ENCODE assay signal across 1 cellular context in the genomic region with DNA sequence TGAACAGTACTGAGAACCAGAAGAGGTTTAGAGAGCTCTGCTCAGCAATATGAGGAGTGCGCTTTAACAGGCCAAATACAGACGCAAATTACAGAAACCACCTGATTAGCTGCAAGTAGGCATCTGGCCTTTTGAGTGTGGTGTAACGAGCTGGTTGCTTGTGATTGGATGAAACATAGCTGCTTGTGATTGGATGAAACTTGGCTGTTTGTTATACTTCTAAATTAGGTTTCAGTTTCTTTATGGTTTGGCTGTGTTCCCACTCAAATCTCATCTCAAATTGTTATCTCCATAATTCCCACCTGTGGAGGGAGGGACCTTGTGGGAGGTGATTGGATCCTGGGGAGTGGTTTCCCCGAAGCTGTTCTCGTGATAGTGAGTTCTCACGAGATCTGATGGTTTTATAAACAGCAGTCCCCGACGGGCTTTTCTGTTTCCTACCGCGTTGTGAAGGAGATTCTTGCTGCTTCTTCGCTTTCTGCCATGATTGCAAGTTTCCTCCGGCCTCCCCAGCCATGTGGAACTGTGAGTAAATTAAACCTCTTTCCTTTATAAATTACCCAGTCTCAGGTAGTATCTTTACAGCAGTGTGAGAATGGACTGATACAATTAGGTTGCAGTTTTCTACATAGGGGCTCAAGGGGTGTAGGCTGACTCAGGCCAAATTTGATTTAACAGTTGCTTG.
TF ChIP-seq lines count a peak whose summit lies in the region.

No MANE protein-coding gene starts in this region.

TF ChIP-seq in HepG2, 621 proteins besides CTCF, POLR2A, EP300 and RAD21 (continued from another document and continues in another):
- peak; percentile 59; the same call in 1 of the 2 replicates for TF ChIP-seq SALL1 (CRISPR knock-in tag; IDR thresholded peaks at IDR 0.05)
- no peak for TF ChIP-seq FOXM1 (CRISPR knock-in tag; IDR thresholded peaks at IDR 0.05)
- TF ChIP-seq ISX (CRISPR knock-in tag; conservative IDR thresholded peaks at IDR 0.05), result no peak
- no peak for TF ChIP-seq NFATC3 (CRISPR knock-in tag; IDR thresholded peaks at IDR 0.05)
- TF ChIP-seq U2AF1 (optimal IDR thresholded peaks at IDR 0.05; ENCODE audit: low read depth, low read length), result no peak
- TF ChIP-seq, protein P1, sequence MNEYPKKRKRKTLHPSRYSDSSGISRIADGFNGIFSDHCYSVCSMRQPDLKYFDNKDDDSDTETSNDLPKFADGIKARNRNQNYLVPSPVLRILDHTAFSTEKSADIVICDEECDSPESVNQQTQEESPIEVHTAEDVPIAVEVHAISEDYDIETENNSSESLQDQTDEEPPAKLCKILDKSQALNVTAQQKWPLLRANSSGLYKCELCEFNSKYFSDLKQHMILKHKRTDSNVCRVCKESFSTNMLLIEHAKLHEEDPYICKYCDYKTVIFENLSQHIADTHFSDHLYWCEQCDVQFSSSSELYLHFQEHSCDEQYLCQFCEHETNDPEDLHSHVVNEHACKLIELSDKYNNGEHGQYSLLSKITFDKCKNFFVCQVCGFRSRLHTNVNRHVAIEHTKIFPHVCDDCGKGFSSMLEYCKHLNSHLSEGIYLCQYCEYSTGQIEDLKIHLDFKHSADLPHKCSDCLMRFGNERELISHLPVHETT (CRISPR knock-in tag; conservative IDR thresholded peaks at IDR 0.05), result no peak
- peak; percentile 65; the same call in 1 of the 2 replicates for TF ChIP-seq RNF2 (conservative IDR thresholded peaks at IDR 0.05; ENCODE audit: low read depth)
- TF ChIP-seq, protein P2, sequence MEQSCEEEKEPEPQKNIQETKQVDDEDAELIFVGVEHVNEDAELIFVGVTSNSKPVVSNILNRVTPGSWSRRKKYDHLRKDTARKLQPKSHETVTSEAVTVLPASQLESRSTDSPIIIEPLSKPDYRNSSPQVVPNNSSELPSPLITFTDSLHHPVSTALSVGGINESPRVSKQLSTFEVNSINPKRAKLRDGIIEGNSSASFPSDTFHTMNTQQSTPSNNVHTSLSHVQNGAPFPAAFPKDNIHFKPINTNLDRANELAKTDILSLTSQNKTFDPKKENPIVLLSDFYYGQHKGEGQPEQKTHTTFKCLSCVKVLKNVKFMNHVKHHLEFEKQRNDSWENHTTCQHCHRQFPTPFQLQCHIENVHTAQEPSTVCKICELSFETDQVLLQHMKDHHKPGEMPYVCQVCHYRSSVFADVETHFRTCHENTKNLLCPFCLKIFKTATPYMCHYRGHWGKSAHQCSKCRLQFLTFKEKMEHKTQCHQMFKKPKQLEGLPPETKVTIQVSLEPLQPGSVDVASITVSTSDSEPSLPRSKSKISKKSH (CRISPR knock-in tag; IDR thresholded peaks at IDR 0.05; ENCODE audit: borderline replicate concordance), result no peak
- TF ChIP-seq ATRX (CRISPR knock-in tag; IDR thresholded peaks at IDR 0.05; ENCODE audit: borderline replicate concordance), result no peak
- no peak for TF ChIP-seq DPF2 (CRISPR knock-in tag; IDR thresholded peaks at IDR 0.05; ENCODE audit: borderline replicate concordance, low read depth)
- no peak for TF ChIP-seq GTF3A (CRISPR knock-in tag; conservative IDR thresholded peaks at IDR 0.05)
- TF ChIP-seq AKAP8 (CRISPR knock-in tag; IDR thresholded peaks at IDR 0.05), result no peak
- 0 out of 2 replicates have a peak, but pooled peaks have one; percentile 11 for TF ChIP-seq MAFF (IDR thresholded peaks at IDR 0.05; ENCODE audit: low read depth, low read length)
- TF ChIP-seq HOXA9 (CRISPR knock-in tag; IDR thresholded peaks at IDR 0.05; ENCODE audit: borderline replicate concordance), result no peak
- TF ChIP-seq, protein P3, sequence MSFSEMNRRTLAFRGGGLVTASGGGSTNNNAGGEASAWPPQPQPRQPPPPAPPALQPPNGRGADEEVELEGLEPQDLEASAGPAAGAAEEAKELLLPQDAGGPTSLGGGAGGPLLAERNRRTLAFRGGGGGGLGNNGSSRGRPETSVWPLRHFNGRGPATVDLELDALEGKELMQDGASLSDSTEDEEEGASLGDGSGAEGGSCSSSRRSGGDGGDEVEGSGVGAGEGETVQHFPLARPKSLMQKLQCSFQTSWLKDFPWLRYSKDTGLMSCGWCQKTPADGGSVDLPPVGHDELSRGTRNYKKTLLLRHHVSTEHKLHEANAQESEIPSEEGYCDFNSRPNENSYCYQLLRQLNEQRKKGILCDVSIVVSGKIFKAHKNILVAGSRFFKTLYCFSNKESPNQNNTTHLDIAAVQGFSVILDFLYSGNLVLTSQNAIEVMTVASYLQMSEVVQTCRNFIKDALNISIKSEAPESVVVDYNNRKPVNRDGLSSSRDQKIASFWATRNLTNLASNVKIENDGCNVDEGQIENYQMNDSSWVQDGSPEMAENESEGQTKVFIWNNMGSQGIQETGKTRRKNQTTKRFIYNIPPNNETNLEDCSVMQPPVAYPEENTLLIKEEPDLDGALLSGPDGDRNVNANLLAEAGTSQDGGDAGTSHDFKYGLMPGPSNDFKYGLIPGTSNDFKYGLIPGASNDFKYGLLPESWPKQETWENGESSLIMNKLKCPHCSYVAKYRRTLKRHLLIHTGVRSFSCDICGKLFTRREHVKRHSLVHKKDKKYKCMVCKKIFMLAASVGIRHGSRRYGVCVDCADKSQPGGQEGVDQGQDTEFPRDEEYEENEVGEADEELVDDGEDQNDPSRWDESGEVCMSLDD (CRISPR knock-in tag; IDR thresholded peaks at IDR 0.05; ENCODE audit: borderline replicate concordance), result no peak
- TF ChIP-seq SMAD9 (CRISPR knock-in tag; IDR thresholded peaks at IDR 0.05), result no peak
- no peak for TF ChIP-seq HHEX (CRISPR knock-in tag; IDR thresholded peaks at IDR 0.05)
- TF ChIP-seq, protein P4, sequence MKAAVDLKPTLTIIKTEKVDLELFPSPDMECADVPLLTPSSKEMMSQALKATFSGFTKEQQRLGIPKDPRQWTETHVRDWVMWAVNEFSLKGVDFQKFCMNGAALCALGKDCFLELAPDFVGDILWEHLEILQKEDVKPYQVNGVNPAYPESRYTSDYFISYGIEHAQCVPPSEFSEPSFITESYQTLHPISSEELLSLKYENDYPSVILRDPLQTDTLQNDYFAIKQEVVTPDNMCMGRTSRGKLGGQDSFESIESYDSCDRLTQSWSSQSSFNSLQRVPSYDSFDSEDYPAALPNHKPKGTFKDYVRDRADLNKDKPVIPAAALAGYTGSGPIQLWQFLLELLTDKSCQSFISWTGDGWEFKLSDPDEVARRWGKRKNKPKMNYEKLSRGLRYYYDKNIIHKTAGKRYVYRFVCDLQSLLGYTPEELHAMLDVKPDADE (CRISPR knock-in tag; IDR thresholded peaks at IDR 0.05), result no peak
- TF ChIP-seq, protein P5, sequence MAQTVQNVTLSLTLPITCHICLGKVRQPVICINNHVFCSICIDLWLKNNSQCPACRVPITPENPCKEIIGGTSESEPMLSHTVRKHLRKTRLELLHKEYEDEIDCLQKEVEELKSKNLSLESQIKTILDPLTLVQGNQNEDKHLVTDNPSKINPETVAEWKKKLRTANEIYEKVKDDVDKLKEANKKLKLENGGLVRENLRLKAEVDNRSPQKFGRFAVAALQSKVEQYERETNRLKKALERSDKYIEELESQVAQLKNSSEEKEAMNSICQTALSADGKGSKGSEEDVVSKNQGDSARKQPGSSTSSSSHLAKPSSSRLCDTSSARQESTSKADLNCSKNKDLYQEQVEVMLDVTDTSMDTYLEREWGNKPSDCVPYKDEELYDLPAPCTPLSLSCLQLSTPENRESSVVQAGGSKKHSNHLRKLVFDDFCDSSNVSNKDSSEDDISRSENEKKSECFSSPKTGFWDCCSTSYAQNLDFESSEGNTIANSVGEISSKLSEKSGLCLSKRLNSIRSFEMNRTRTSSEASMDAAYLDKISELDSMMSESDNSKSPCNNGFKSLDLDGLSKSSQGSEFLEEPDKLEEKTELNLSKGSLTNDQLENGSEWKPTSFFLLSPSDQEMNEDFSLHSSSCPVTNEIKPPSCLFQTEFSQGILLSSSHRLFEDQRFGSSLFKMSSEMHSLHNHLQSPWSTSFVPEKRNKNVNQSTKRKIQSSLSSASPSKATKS (CRISPR knock-in tag; IDR thresholded peaks at IDR 0.05), result no peak
- TF ChIP-seq PAX8 (CRISPR knock-in tag; IDR thresholded peaks at IDR 0.05; ENCODE audit: borderline replicate concordance), result no peak
- TF ChIP-seq, protein P6, sequence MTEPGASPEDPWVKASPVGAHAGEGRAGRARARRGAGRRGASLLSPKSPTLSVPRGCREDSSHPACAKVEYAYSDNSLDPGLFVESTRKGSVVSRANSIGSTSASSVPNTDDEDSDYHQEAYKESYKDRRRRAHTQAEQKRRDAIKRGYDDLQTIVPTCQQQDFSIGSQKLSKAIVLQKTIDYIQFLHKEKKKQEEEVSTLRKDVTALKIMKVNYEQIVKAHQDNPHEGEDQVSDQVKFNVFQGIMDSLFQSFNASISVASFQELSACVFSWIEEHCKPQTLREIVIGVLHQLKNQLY (CRISPR knock-in tag; IDR thresholded peaks at IDR 0.05), result no peak
- TF ChIP-seq ZNF432 (CRISPR knock-in tag; IDR thresholded peaks at IDR 0.05; ENCODE audit: borderline replicate concordance), result no peak
- TF ChIP-seq ZFP37 (CRISPR knock-in tag; IDR thresholded peaks at IDR 0.05; ENCODE audit: borderline replicate concordance), result 0 out of 2 replicates have a peak, but pooled peaks have one; percentile 40
- no peak for TF ChIP-seq PCBP1 (IDR thresholded peaks at IDR 0.05; ENCODE audit: borderline replicate concordance, low read depth, low read length)
- TF ChIP-seq, protein P7, sequence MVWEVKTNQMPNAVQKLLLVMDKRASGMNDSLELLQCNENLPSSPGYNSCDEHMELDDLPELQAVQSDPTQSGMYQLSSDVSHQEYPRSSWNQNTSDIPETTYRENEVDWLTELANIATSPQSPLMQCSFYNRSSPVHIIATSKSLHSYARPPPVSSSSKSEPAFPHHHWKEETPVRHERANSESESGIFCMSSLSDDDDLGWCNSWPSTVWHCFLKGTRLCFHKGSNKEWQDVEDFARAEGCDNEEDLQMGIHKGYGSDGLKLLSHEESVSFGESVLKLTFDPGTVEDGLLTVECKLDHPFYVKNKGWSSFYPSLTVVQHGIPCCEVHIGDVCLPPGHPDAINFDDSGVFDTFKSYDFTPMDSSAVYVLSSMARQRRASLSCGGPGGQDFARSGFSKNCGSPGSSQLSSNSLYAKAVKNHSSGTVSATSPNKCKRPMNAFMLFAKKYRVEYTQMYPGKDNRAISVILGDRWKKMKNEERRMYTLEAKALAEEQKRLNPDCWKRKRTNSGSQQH (CRISPR knock-in tag; IDR thresholded peaks at IDR 0.05; ENCODE audit: low read depth), result no peak
- TF ChIP-seq MEIS1 (CRISPR knock-in tag; IDR thresholded peaks at IDR 0.05; ENCODE audit: borderline replicate concordance), result no peak
- TF ChIP-seq SNAPC2 (CRISPR knock-in tag; IDR thresholded peaks at IDR 0.05), result 0 out of 2 replicates have a peak, but pooled peaks have one; percentile 62
- no peak for TF ChIP-seq ZNF562 (CRISPR knock-in tag; IDR thresholded peaks at IDR 0.05; ENCODE audit: borderline replicate concordance)
- TF ChIP-seq HCFC1 (IDR thresholded peaks at IDR 0.05; ENCODE audit: low read depth, low read length), result no peak
- TF ChIP-seq STAG1 (CRISPR knock-in tag; IDR thresholded peaks at IDR 0.05), result no peak
- TF ChIP-seq NFE2L1 (CRISPR knock-in tag; IDR thresholded peaks at IDR 0.05; ENCODE audit: borderline replicate concordance), result no peak
- TF ChIP-seq DNMT3B (CRISPR knock-in tag; conservative IDR thresholded peaks at IDR 0.05), result no peak
- TF ChIP-seq RBM39 (IDR thresholded peaks at IDR 0.05; ENCODE audit: low read depth, low read length, poor library complexity, severe bottlenecking), result no peak
- TF ChIP-seq, protein P8, sequence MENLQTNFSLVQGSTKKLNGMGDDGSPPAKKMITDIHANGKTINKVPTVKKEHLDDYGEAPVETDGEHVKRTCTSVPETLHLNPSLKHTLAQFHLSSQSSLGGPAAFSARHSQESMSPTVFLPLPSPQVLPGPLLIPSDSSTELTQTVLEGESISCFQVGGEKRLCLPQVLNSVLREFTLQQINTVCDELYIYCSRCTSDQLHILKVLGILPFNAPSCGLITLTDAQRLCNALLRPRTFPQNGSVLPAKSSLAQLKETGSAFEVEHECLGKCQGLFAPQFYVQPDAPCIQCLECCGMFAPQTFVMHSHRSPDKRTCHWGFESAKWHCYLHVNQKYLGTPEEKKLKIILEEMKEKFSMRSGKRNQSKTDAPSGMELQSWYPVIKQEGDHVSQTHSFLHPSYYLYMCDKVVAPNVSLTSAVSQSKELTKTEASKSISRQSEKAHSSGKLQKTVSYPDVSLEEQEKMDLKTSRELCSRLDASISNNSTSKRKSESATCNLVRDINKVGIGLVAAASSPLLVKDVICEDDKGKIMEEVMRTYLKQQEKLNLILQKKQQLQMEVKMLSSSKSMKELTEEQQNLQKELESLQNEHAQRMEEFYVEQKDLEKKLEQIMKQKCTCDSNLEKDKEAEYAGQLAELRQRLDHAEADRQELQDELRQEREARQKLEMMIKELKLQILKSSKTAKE (CRISPR knock-in tag; IDR thresholded peaks at IDR 0.05; ENCODE audit: borderline replicate concordance), result no peak
- TF ChIP-seq, protein P9, sequence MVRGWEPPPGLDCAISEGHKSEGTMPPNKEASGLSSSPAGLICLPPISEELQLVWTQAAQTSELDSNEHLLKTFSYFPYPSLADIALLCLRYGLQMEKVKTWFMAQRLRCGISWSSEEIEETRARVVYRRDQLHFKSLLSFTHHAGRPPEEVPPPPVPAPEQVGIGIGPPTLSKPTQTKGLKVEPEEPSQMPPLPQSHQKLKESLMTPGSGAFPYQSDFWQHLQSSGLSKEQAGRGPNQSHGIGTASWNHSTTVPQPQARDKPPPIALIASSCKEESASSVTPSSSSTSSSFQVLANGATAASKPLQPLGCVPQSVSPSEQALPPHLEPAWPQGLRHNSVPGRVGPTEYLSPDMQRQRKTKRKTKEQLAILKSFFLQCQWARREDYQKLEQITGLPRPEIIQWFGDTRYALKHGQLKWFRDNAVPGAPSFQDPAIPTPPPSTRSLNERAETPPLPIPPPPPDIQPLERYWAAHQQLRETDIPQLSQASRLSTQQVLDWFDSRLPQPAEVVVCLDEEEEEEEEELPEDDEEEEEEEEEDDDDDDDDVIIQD (CRISPR knock-in tag; IDR thresholded peaks at IDR 0.05; ENCODE audit: low read depth), result peak; percentile 100
- TF ChIP-seq ZNF251 (CRISPR knock-in tag; IDR thresholded peaks at IDR 0.05), result no peak
- TF ChIP-seq ZMYM4 (CRISPR knock-in tag; IDR thresholded peaks at IDR 0.05), result peak; percentile 100
- no peak for TF ChIP-seq ZBTB7A (CRISPR knock-in tag; IDR thresholded peaks at IDR 0.05)
- TF ChIP-seq, protein P10, sequence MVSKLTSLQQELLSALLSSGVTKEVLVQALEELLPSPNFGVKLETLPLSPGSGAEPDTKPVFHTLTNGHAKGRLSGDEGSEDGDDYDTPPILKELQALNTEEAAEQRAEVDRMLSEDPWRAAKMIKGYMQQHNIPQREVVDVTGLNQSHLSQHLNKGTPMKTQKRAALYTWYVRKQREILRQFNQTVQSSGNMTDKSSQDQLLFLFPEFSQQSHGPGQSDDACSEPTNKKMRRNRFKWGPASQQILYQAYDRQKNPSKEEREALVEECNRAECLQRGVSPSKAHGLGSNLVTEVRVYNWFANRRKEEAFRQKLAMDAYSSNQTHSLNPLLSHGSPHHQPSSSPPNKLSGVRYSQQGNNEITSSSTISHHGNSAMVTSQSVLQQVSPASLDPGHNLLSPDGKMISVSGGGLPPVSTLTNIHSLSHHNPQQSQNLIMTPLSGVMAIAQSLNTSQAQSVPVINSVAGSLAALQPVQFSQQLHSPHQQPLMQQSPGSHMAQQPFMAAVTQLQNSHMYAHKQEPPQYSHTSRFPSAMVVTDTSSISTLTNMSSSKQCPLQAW (CRISPR knock-in tag; IDR thresholded peaks at IDR 0.05), result no peak
- no peak for TF ChIP-seq SP5 (CRISPR knock-in tag; IDR thresholded peaks at IDR 0.05; ENCODE audit: borderline replicate concordance, low read depth)
- no peak for TF ChIP-seq ZNF547 (CRISPR knock-in tag; IDR thresholded peaks at IDR 0.05)
- TF ChIP-seq, protein P11, sequence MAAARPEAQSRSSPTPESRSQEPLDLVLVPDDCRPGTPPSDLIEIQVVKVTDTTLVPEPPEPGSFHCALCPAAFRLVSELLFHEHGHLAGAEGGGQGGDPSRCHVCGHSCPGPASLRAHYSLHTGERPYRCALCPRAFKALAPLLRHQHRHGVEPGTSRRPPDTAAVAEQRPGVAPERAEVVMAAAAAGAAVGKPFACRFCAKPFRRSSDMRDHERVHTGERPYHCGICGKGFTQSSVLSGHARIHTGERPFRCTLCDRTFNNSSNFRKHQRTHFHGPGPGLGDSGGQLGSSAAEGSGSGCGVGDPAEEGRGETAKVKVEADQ (CRISPR knock-in tag; IDR thresholded peaks at IDR 0.05; ENCODE audit: borderline replicate concordance), result no peak
- TF ChIP-seq PRPF4 (IDR thresholded peaks at IDR 0.05; ENCODE audit: low read depth, low read length, poor library complexity, severe bottlenecking), result no peak
